In the genomic region with DNA sequence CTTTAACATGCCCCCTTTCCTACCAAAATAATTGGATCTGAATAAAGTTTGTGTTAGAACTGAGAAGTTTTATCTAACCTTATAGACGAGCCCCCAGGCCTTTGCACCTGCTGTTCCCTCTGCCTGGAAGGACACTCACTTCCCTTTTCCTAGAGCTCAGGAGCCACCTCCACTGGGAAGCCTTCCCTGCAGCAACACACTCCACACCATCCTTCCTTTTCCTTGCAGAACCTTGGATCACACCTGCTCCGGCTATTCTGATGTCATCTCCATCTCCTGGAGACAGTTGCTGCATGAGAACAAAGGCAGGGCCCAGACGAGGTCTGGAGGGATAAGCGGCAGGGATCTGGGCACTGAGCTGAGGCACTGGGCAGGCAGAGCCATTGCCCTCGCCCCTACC, we compare ENCODE assay signal across 20 cellular contexts. TPM values are rescaled to one million over a fixed set of nuclear protein-coding genes. Genes with fewer than 3 reads are reported as not detected.
DNase-seq lines count a peak whose midpoint lies in the region; ATAC-seq, FAIRE-seq and TF ChIP-seq lines count a peak whose summit lies in the region.
"Had no signal": no experiment of that assay in that cellular context is flagged by ENCODE, and none has a peak within 500 bp of the region (broad histone marks: within the 10 kb centered on the region; RNA-seq: fewer than 3 reads in every experiment).

No MANE protein-coding gene starts in this region.

- peak overlapping the region; percentile 28 for H3K4me3 Mint-ChIP-seq in nephron progenitor cell
- H3K4me3 Mint-ChIP-seq: CD8-positive, alpha-beta T cell had no signal

- TF ChIP-seq POLR2A in K562 (conservative IDR thresholded peaks at IDR 0.05): no peak
- no peak for TF ChIP-seq POLR2A in gastrocnemius medialis (IDR thresholded peaks at IDR 0.05)

- peaks cover 16% of the 10 kb centered on the region for H3K4me1 Mint-ChIP-seq in nephron progenitor cell
- H3K4me1 Mint-ChIP-seq: CD14-positive monocyte had no signal

- no peak overlapping the region for H3K9ac ChIP-seq in K562 (ENCODE audit: insufficient read depth in 1 of 2, low read depth in 2 of 2, low read length in 2 of 2)

- H3K27ac Mint-ChIP-seq in nephron progenitor cell: no peak overlapping the region
- H3K27ac Mint-ChIP-seq: CD14-positive monocyte; CD8-positive, alpha-beta T cell had no signal

- TF ChIP-seq EP300 in K562 (IDR thresholded peaks at IDR 0.05; ENCODE audit: low read length): no peak

- no peaks in the 10 kb centered on the region for H3K36me3 Mint-ChIP-seq in nephron progenitor cell (ENCODE audit: low read depth)
- H3K36me3 Mint-ChIP-seq: CD8-positive, alpha-beta T cell had no signal

- 0% methylated on average over 5 of the region's 5 CpGs for WGBS in K562 (ENCODE audit: insufficient coverage, low coverage, missing lambda C conversion rate)

- in situ Hi-C loops in K562 (cut with MboI): no loop called here
- in situ Hi-C loops in gastrocnemius medialis (cut with MboI; ENCODE audit: low sequenced_read_pairs in 4 of 4): loop anchor here in 1 of 4 donors (25.0 kb wide), 1 partner anchor 309 kb away; the partner anchor contains the start of gene KCNJ11

- H3K79me2 ChIP-seq in K562 (ENCODE audit: control insufficient read depth, insufficient read depth, low read length): no peaks in the 10 kb centered on the region

- no peak for TF ChIP-seq RAD21 in K562 (CRISPR knock-in tag; conservative IDR thresholded peaks at IDR 0.05 in 1 of 2, IDR thresholded peaks at IDR 0.05 in 1 of 2)

- H3K4me3 ChIP-seq in K562 (no peak overlapping the region), gastrocnemius medialis (no peak overlapping the region)

- H3K36me3 ChIP-seq in K562 (ENCODE audit: control insufficient read depth, insufficient read depth, low read length) (no peaks in the 10 kb centered on the region), gastrocnemius medialis (no peaks in the 10 kb centered on the region)

- POLR2A ChIA-PET in K562 (lab: Yijun Ruan, JAX): interaction anchor here (0.7 kb wide), 1 partner anchor 26 kb away, joined by 4 read pairs; no protein-coding TSS in a partner anchor

- peaks cover 74% of the 10 kb centered on the region for H3K27me3 Mint-ChIP-seq in nephron progenitor cell (ENCODE audit: low read depth, poor library complexity)

- no TSS peak for BruUV-seq in K562 (replicated peaks; lab: Mats Ljungman, UMichigan)

- no peaks in the 10 kb centered on the region for H3K9me3 Mint-ChIP-seq in nephron progenitor cell
- H3K9me3 Mint-ChIP-seq: CD8-positive, alpha-beta T cell had no signal

- DNase-seq in GM20000 (ENCODE audit: low spot score) (peak; percentile 20), K562 (ENCODE audit: extremely low read depth in 1 of 4, low spot score in 3 of 4) (no peak), nephron progenitor cell (no peak), gastrocnemius medialis (no peak), inferior parietal cortex (ENCODE audit: extremely low spot score) (no peak), foreskin keratinocyte (no peak)
- no peak for DNase-seq in stimulated activated naive CD8-positive, alpha-beta T cell treated with anti-CD3 and anti-CD28 coated beads, Interleukin-15, Interleukin-2, amounts not matched to agents 100 U/mL and 50 U/mL, for 24 hours
- DNase-seq in activated effector memory CD4-positive, alpha-beta T cell treated with anti-CD3 and anti-CD28 coated beads, Interleukin-2, amount 50 U/mL, for 16 hours: no peak
- DNase-seq: Caco-2; CD8-positive, alpha-beta T cell; DND-41; GDM1; HCEC 1CT had no signal

- H3K27me3 ChIP-seq in K562 (ENCODE audit: control insufficient read depth in 2 of 2, insufficient read depth in 2 of 2, low read length in 2 of 2) (peaks cover 33 to 48% of the 10 kb centered on the region in 2 experiments), gastrocnemius medialis (no peaks in the 10 kb centered on the region), foreskin keratinocyte (peaks cover 64% of the 10 kb centered on the region)

- FAIRE-seq in K562 (lab: Jason Lieb, UNC): no peak
- FAIRE-seq: GM12892, GM19239 had no signal

- H2AFZ ChIP-seq in K562 (ENCODE audit: low read depth, low read length): no peak overlapping the region

- CTCF ChIA-PET in K562 (lab: Yijun Ruan, JAX; ENCODE audit: low intra/inter-chr PET ratio): no interaction called here

- no peak for TF ChIP-seq CTCF in GM20000 (IDR thresholded peaks at IDR 0.05; ENCODE audit: extremely low read depth, missing control alignments)
- TF ChIP-seq CTCF in K562 (IDR thresholded peaks at IDR 0.05 in 2 of 3, conservative IDR thresholded peaks at IDR 0.05 in 1 of 3; ENCODE audit: insufficient read depth in 2 of 3, low read depth in 1 of 3, low read length in 3 of 3): no peak
- no peak for TF ChIP-seq CTCF in nephron progenitor cell (IDR thresholded peaks at IDR 0.05)
- TF ChIP-seq CTCF in gastrocnemius medialis (IDR thresholded peaks at IDR 0.05 in 4 of 5, conservative IDR thresholded peaks at IDR 0.05 in 1 of 5): no peak
- no peak for TF ChIP-seq CTCF in foreskin keratinocyte (conservative IDR thresholded peaks at IDR 0.05)

- H3K27ac ChIP-seq in K562 (ENCODE audit: extremely low read depth, low read depth, low read length): no peak overlapping the region
- H3K27ac ChIP-seq in gastrocnemius medialis: peak overlapping the region; percentile 94 to 98 (median 98)
- H3K27ac ChIP-seq in foreskin keratinocyte: no peak overlapping the region
- H3K27ac ChIP-seq: 22Rv1 had no signal

- H3K9me1 ChIP-seq in K562 (ENCODE audit: control insufficient read depth, insufficient read depth, low read length): no peaks in the 10 kb centered on the region

- no peak overlapping the region for H3K4me2 ChIP-seq in K562 (ENCODE audit: insufficient read depth, low read length)

- peaks cover 10% of the 10 kb centered on the region in 2 experiments for H3K4me1 ChIP-seq in K562 (replicated peaks in 1 of 2; ENCODE audit: control insufficient read depth in 2 of 2, insufficient read depth in 2 of 2, low read length in 2 of 2)
- H3K4me1 ChIP-seq in gastrocnemius medialis: peaks cover 64 to 81% of the 10 kb centered on the region in 2 donors
- H3K4me1 ChIP-seq in foreskin keratinocyte: no peaks in the 10 kb centered on the region
- H3K4me1 ChIP-seq: Caco-2 had no signal

- H3K9me3 ChIP-seq in K562 (replicated peaks; ENCODE audit: control insufficient read depth, insufficient read depth, low read depth, low read length) (no peaks in the 10 kb centered on the region), gastrocnemius medialis (no peaks in the 10 kb centered on the region)
- H3K9me3 ChIP-seq: Caco-2 had no signal

- H4K20me1 ChIP-seq in K562 (replicated peaks; ENCODE audit: control insufficient read depth, insufficient read depth, low read length): no peaks in the 10 kb centered on the region

- ATAC-seq in K562: no peak
- ATAC-seq in gastrocnemius medialis: peak; percentile 0 to 7
- no peak for ATAC-seq in stimulated activated naive CD8-positive, alpha-beta T cell treated with anti-CD3 and anti-CD28 coated beads, Interleukin-15, Interleukin-2, amounts not matched to agents 100 U/mL and 50 U/mL, for 24 hours
- no peak for ATAC-seq in foreskin keratinocyte
- ATAC-seq: CD8-positive, alpha-beta T cell had no signal

- intact Hi-C loops in K562 (cut with micrococcal nuclease): no loop called here
- intact Hi-C loops in gastrocnemius medialis (cut with DNase I; ENCODE audit: low total_unique reads): no loop called here

TF ChIP-seq in K562, 482 proteins besides CTCF, POLR2A, EP300 and RAD21 (continues in another document):
- TF ChIP-seq DPF2 (IDR thresholded peaks at IDR 0.05) (no peak), KDM5B (IDR thresholded peaks at IDR 0.05; ENCODE audit: insufficient replicate concordance, low read depth, low read length) (no peak)

RNA-seq across cellular contexts. Expression of gene MYOD1, which starts 22.6 kb away (rescaled TPM):
- not detected in 2 replicates for total RNA-seq in K562 (2011; cell fraction: chromatin; rRNA removed; ENCODE audit: low replicate concordance)
- not detected in 2 replicates for total RNA-seq in K562 (2011; cell fraction: nucleolus; rRNA removed)
- total RNA-seq in K562 (2011; cell fraction: nucleoplasm; rRNA removed): not detected in 2 replicates
- total RNA-seq in K562 (2014; rRNA removed): not detected in 2 replicates
- not detected in 2 replicates for total RNA-seq in K562 (2014; rRNA removed; fragmentation: Illumina TruSeq; extraction: Trizol)
- total RNA-seq in K562 (2015; rRNA removed; fragmentation: Illumina TruSeq; extraction: Trizol): not detected in 2 replicates
- not detected in 2 replicates for total RNA-seq in K562 (2021)
- not detected in 2 replicates for polyA plus RNA-seq in K562 (2011; rRNA removed)
- not detected in 2 replicates for polyA plus RNA-seq in K562 (2011; cell fraction: cytosol; rRNA removed)
- polyA plus RNA-seq in K562 (2011; cell fraction: nucleus; rRNA removed): not detected in 2 replicates
- not detected in 2 replicates for polyA plus RNA-seq in K562 (2012)
- polyA plus RNA-seq in K562 (2014; fragmentation: Illumina TruSeq; extraction: Trizol): not detected in 2 replicates
- not detected for polyA plus RNA-seq in K562 (2014; fragmentation: Nextera tagmentation; extraction: Ambion mirVana)
- polyA plus RNA-seq in K562 (2014; rRNA removed): not detected in 2 replicates
- not detected in 2 replicates for polyA minus RNA-seq in K562 (2011; rRNA and poly(A)+ RNA removed)
- not detected in 2 replicates for polyA minus RNA-seq in K562 (2011; cell fraction: cytosol; rRNA and poly(A)+ RNA removed)
- not detected in 2 replicates for polyA minus RNA-seq in K562 (2011; cell fraction: nucleus; rRNA and poly(A)+ RNA removed)
- 10 to 100 TPM in 2 of 4 donors, 1 to 10 TPM in 2; 3.5 to 20.6 (median 10.4) TPM for total RNA-seq in gastrocnemius medialis
- not detected in 2 replicates for total RNA-seq in foreskin keratinocyte
- polyA plus RNA-seq in foreskin keratinocyte: not detected in 2 replicates
- total RNA-seq: A673; Caco-2; CD8-positive, alpha-beta T cell; H4 had no signal
- polyA plus RNA-seq: BJ, CD14-positive monocyte had no signal

RNA-seq across cellular contexts. Expression of gene KCNC1, which starts 37.8 kb away (rescaled TPM):
- total RNA-seq in K562 (2011; cell fraction: chromatin; rRNA removed; ENCODE audit: low replicate concordance): 0.19 TPM in 1 of 2 replicates, not detected in the other
- not detected in 2 replicates for total RNA-seq in K562 (2011; cell fraction: nucleolus; rRNA removed)
- total RNA-seq in K562 (2011; cell fraction: nucleoplasm; rRNA removed): not detected in 2 replicates
- total RNA-seq in K562 (2014; rRNA removed) (not detected in 2 replicates), K562 (2014; rRNA removed; fragmentation: Illumina TruSeq; extraction: Trizol) (not detected in 2 replicates), K562 (2015; rRNA removed; fragmentation: Illumina TruSeq; extraction: Trizol) (not detected in 2 replicates), K562 (2021) (not detected in 2 replicates), gastrocnemius medialis (under 1 TPM; 0.03 to 0.53 (median 0.15) TPM), foreskin keratinocyte (not detected in 2 replicates)
- polyA plus RNA-seq in K562 (2011; rRNA removed) (not detected in 2 replicates), K562 (2014; fragmentation: Illumina TruSeq; extraction: Trizol) (not detected in 2 replicates), K562 (2014; fragmentation: Nextera tagmentation; extraction: Ambion mirVana) (under 1 TPM in 1 of 2 experiments, not detected in 1; 0.08 TPM), K562 (2014; rRNA removed) (0.05 TPM in 1 of 2 replicates, not detected in the other), foreskin keratinocyte (not detected in 2 replicates)
- not detected in 2 replicates for polyA plus RNA-seq in K562 (2011; cell fraction: cytosol; rRNA removed)
- not detected in 2 replicates for polyA plus RNA-seq in K562 (2011; cell fraction: nucleus; rRNA removed)
- polyA plus RNA-seq in K562 (2012): 0.12 and 0.17 TPM in 2 replicates
- polyA minus RNA-seq in K562 (2011; rRNA and poly(A)+ RNA removed): not detected in 2 replicates
- polyA minus RNA-seq in K562 (2011; cell fraction: cytosol; rRNA and poly(A)+ RNA removed): not detected in 2 replicates
- not detected in 2 replicates for polyA minus RNA-seq in K562 (2011; cell fraction: nucleus; rRNA and poly(A)+ RNA removed)
- total RNA-seq: CD8-positive, alpha-beta T cell; H4 had no signal
- polyA plus RNA-seq: BJ, CD14-positive monocyte had no signal

Comparison
In these comparisons a context has a peak if more than half of its experiments do, and no peak if none do; other contexts are left out.
1. ATAC-seq: peak in gastrocnemius medialis (2 of 2); none in K562 (single experiment), stimulated activated naive CD8-positive, alpha-beta T cell treated with anti-CD3 and anti-CD28 coated beads, Interleukin-15, Interleukin-2, amounts not matched to agents 100 U/mL and 50 U/mL, for 24 hours (single experiment) and foreskin keratinocyte (single experiment).
2. H3K27ac ChIP-seq: peak in gastrocnemius medialis (4 of 4); none in K562 (single experiment) and foreskin keratinocyte (single experiment).